Comparison of ENCODE assay signal across 12 cellular contexts in the genomic region with DNA sequence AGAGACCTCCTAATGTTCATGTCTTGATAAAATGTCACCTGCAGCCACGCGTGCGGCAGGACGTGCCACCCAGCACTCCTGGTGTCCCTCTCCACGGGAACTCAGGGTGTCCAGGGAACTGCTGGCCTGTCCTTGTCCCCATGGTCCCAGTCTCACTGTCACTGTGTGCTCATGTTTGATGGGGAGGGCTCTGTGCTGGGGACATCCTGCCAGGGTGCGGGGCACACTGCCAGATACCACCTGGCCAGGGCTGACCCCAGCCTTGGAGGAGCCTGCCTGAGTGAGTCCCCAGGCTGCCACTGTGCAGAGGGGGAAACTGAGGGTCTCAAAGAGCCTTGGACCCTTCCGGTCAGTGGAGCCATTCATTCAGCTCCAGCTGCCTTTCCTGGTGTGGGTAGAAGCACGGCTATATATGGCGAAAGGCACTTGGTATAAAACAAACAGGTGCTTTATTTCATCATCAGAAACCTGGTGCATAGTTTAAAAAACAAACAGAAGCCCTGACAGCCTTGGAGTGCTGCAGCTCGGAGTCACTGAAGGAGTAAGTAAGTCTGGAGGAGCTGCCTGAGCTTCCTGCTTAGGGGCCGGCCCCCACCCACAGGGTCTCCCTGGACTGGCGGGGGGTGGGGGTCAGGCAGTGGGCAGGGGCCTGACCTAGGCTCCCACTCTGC. TPM values are rescaled to one million over a fixed set of nuclear protein-coding genes. Genes with fewer than 3 reads are reported as not detected.
DNase-seq lines count a peak whose midpoint lies in the region; ATAC-seq and TF ChIP-seq lines count a peak whose summit lies in the region.
"Had no signal": no experiment of that assay in that cellular context is flagged by ENCODE, and none has a peak within 500 bp of the region (broad histone marks: within the 10 kb centered on the region; RNA-seq: fewer than 3 reads in every experiment).

No MANE protein-coding gene starts in this region.

- H3K36me3 Mint-ChIP-seq in activated naive CD8-positive, alpha-beta T cell treated with anti-CD3 and anti-CD28 coated beads for 36 hours = peaks cover 23% of the 10 kb centered on the region
- H3K36me3 Mint-ChIP-seq in naive thymus-derived CD4-positive, alpha-beta T cell = peaks cover 0 to 18% (median 11%) of the 10 kb centered on the region in 5 donors

- H3K27ac ChIP-seq in 22Rv1 = peak overlapping the region; percentile 54
- H3K27ac ChIP-seq in naive thymus-derived CD4-positive, alpha-beta T cell (ENCODE audit: low read depth, low read length) = peak overlapping the region; percentile 74

- CTCF ChIA-PET in naive thymus-derived CD4-positive, alpha-beta T cell (lab: Charles Lee) = interaction anchor here (0.8 kb wide), 1 partner anchor 9 kb away, joined by 3 read pairs; no protein-coding TSS in a partner anchor

- H3K4me3 ChIP-seq in naive thymus-derived CD4-positive, alpha-beta T cell (ENCODE audit: low read length) = no peak overlapping the region

- H3K36me3 ChIP-seq in naive thymus-derived CD4-positive, alpha-beta T cell (ENCODE audit: control insufficient read depth in 2 of 3, insufficient read depth in 3 of 3, low read length in 3 of 3) = peaks cover 4 to 63% (median 16%) of the 10 kb centered on the region in 3 experiments

- no peaks in the 10 kb centered on the region for H3K9me3 Mint-ChIP-seq in activated naive CD8-positive, alpha-beta T cell treated with anti-CD3 and anti-CD28 coated beads for 36 hours
- peaks cover 0 to 2% (median 0%) of the 10 kb centered on the region in 11 donors for H3K9me3 Mint-ChIP-seq in naive thymus-derived CD4-positive, alpha-beta T cell

- no peak overlapping the region for H3K4me3 Mint-ChIP-seq in activated naive CD8-positive, alpha-beta T cell treated with anti-CD3 and anti-CD28 coated beads for 36 hours
- no peak overlapping the region for H3K4me3 Mint-ChIP-seq in naive thymus-derived CD4-positive, alpha-beta T cell

- no peaks in the 10 kb centered on the region for H3K27me3 Mint-ChIP-seq in activated naive CD8-positive, alpha-beta T cell treated with anti-CD3 and anti-CD28 coated beads for 36 hours
- H3K27me3 Mint-ChIP-seq in naive thymus-derived CD4-positive, alpha-beta T cell = no peaks in the 10 kb centered on the region

- peaks cover 25 to 26% of the 10 kb centered on the region in 2 donors for H3K4me1 ChIP-seq in naive thymus-derived CD4-positive, alpha-beta T cell (ENCODE audit: control insufficient read depth in 2 of 2, insufficient read depth in 2 of 2, low read length in 2 of 2)

- ATAC-seq in naive thymus-derived CD4-positive, alpha-beta T cell = no peak

- peak; percentile 24 for TF ChIP-seq POLR2A in GM18526 (IDR thresholded peaks at IDR 0.05; ENCODE audit: extremely low read depth, insufficient read length)

- intact Hi-C loops in naive thymus-derived CD4-positive, alpha-beta T cell (cut with micrococcal nuclease) = loop anchor here in 1 of 2 donors (2.0 to 10.0 kb wide), 3 partner anchors 88 to 515 kb away; a partner anchor contains a TSS

- H3K4me1 Mint-ChIP-seq in activated naive CD8-positive, alpha-beta T cell treated with anti-CD3 and anti-CD28 coated beads for 36 hours = peaks cover 10% of the 10 kb centered on the region
- peaks cover 10 to 19% (median 17%) of the 10 kb centered on the region in 7 donors for H3K4me1 Mint-ChIP-seq in naive thymus-derived CD4-positive, alpha-beta T cell

- H3K9me3 ChIP-seq in naive thymus-derived CD4-positive, alpha-beta T cell (ENCODE audit: control insufficient read depth in 2 of 3, low read length in 3 of 3) = no peaks in the 10 kb centered on the region

- POLR2A ChIA-PET in naive thymus-derived CD4-positive, alpha-beta T cell (lab: Charles Lee) = no interaction called here

- no peak for TF ChIP-seq CTCF in 22Rv1 (IDR thresholded peaks at IDR 0.05)

- H3K27ac Mint-ChIP-seq in activated naive CD8-positive, alpha-beta T cell treated with anti-CD3 and anti-CD28 coated beads for 36 hours = peak overlapping the region; percentile 51
- H3K27ac Mint-ChIP-seq in naive thymus-derived CD4-positive, alpha-beta T cell = peak overlapping the region in 6 of 9 donors; percentile 15 to 72 (median 41)

- H3K27me3 ChIP-seq in naive thymus-derived CD4-positive, alpha-beta T cell (ENCODE audit: control insufficient read depth in 2 of 2, insufficient read depth in 2 of 2, low read length in 2 of 2) = no peaks in the 10 kb centered on the region

- DNase-seq in activated naive CD8-positive, alpha-beta T cell treated with anti-CD3 and anti-CD28 coated beads for 36 hours = no peak
- DNase-seq in naive thymus-derived CD4-positive, alpha-beta T cell = no peak
- DNase-seq in middle frontal gyrus (ENCODE audit: extremely low spot score, low spot score) (no peak), ureter (ENCODE audit: low spot score) (no peak), anterior cingulate cortex (lab: John Stamatoyannopoulos, UW) (no peak), NCI-H1417 treated with DMSO at 0.1 percent for 48 hours (lab: John Stamatoyannopoulos, UW) (no peak)
- DNase-seq: DMS 273 treated with DMSO at 0.1 percent for 48 hours, HCEC 1CT, NCI-H345, T-helper 1 cell had no signal

RNA-seq across cellular contexts. Expression of a gene that starts 32.9 kb away (rescaled TPM):
- total RNA-seq in activated naive CD8-positive, alpha-beta T cell treated with anti-CD3 and anti-CD28 coated beads for 36 hours = 100 to 1,000 TPM in 1 of 2 experiments, 10 to 100 TPM in 1; 99.1 to 102 TPM
- total RNA-seq in naive thymus-derived CD4-positive, alpha-beta T cell = 10 to 100 TPM; 23.1 to 59.8 (median 43.9) TPM
- 10 to 100 TPM; 12.6 to 33.7 TPM for polyA plus RNA-seq in naive thymus-derived CD4-positive, alpha-beta T cell
- total RNA-seq in ureter = 43.0 TPM

RNA-seq across cellular contexts. Expression of a gene that starts 33.1 kb away (rescaled TPM):
- total RNA-seq in activated naive CD8-positive, alpha-beta T cell treated with anti-CD3 and anti-CD28 coated beads for 36 hours = 1 to 10 TPM; 2.6 to 3.2 TPM
- 1 to 10 TPM; 1.7 to 4.0 (median 2.8) TPM for total RNA-seq in naive thymus-derived CD4-positive, alpha-beta T cell
- polyA plus RNA-seq in naive thymus-derived CD4-positive, alpha-beta T cell = 1 to 10 TPM; 1.7 to 2.1 TPM
- 4.3 TPM for total RNA-seq in ureter
